23 cellular contexts compared by ENCODE assay signal in the genomic region with DNA sequence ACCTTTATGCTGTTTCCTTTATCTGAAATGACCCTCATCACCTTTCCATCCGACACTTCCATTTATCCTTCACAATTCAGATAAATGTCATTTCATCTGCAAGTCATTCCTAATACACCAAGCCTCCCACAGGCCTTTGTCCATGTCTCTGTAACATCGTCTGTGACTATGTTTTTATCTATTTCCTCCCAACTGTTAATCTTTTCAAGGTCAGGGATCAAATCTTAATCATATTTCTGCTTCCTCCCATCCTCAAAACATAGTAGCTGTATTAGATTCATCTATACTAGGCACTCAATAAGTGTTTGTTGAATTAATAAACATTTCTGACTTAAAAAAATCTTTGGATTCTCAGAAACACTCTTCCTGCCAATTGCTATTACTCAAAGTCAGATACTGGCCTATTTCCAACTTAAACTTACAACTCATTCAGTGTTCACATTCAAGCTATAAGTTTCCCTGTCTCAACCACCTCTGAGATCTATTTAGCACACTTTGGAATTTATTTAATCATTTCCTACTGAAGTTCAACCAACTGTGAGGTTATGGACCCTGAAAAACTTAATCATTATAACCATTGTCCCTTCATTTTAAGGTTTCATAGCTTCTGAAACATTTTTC.
DNase-seq lines count a peak whose midpoint lies in the region; ATAC-seq and TF ChIP-seq lines count a peak whose summit lies in the region.
"Had no signal": no experiment of that assay in that cellular context is flagged by ENCODE, and none has a peak within 500 bp of the region (broad histone marks: within the 10 kb centered on the region; RNA-seq: fewer than 3 reads in every experiment).

No MANE protein-coding gene starts in this region.

- H4K20me1 ChIP-seq in fibroblast of lung (ENCODE audit: control insufficient read depth, extremely low read depth, insufficient read depth, low read length) (no peaks in the 10 kb centered on the region), osteoblast (ENCODE audit: insufficient read depth, low read length) (no peaks in the 10 kb centered on the region)

- H3K4me3 Mint-ChIP-seq in CD8-positive, alpha-beta memory T cell, result no peak overlapping the region
- H3K4me3 Mint-ChIP-seq: activated naive CD8-positive, alpha-beta T cell treated with anti-CD3 and anti-CD28 coated beads for 36 hours; central memory CD8-positive, alpha-beta T cell; effector memory CD8-positive, alpha-beta T cell; T-helper 2 cell treated with Interferon-gamma antibody and Interleukin-4, amounts not matched to agents 5 μg/mL and 100 μg/mL, for 36 hours had no signal

- H3K9me3 ChIP-seq in adipocyte (ENCODE audit: control insufficient read depth, low read length) (no peaks in the 10 kb centered on the region), fibroblast of lung (ENCODE audit: control insufficient read depth, insufficient read depth, low read depth, low read length) (no peaks in the 10 kb centered on the region), osteoblast (ENCODE audit: low read depth, low read length) (no peaks in the 10 kb centered on the region)
- no peaks in the 10 kb centered on the region for H3K9me3 ChIP-seq in CD8-positive, alpha-beta memory T cell (ENCODE audit: low read length)
- H3K9me3 ChIP-seq: stomach, upper lobe of right lung had no signal

- no peaks in the 10 kb centered on the region for H3K36me3 ChIP-seq in adipocyte (ENCODE audit: control insufficient read depth, insufficient read depth, low read length, severe bottlenecking)
- H3K36me3 ChIP-seq in fibroblast of lung (ENCODE audit: control insufficient read depth, insufficient read depth, low read length), result no peaks in the 10 kb centered on the region
- no peaks in the 10 kb centered on the region for H3K36me3 ChIP-seq in osteoblast (ENCODE audit: insufficient read depth, low read length)
- H3K36me3 ChIP-seq in CD8-positive, alpha-beta memory T cell (ENCODE audit: insufficient read depth, low read length), result no peaks in the 10 kb centered on the region
- H3K36me3 ChIP-seq: stomach, upper lobe of right lung had no signal

- H3K27me3 ChIP-seq in adipocyte (replicated peaks; ENCODE audit: control insufficient read depth, insufficient read depth, low read length) (no peaks in the 10 kb centered on the region), fibroblast of lung (ENCODE audit: control insufficient read depth, insufficient read depth, low read length) (no peaks in the 10 kb centered on the region), osteoblast (ENCODE audit: insufficient read depth, low read length) (no peaks in the 10 kb centered on the region)
- no peaks in the 10 kb centered on the region for H3K27me3 ChIP-seq in CD8-positive, alpha-beta memory T cell (ENCODE audit: insufficient read depth, low read length, poor library complexity, severe bottlenecking)
- H3K27me3 ChIP-seq: stomach, upper lobe of right lung had no signal

- no peak for ATAC-seq in GM21529 (IDR thresholded peaks at IDR 0.05; ENCODE audit: unreplicated experiment)
- no peak for ATAC-seq in GM19351 (IDR thresholded peaks at IDR 0.05; ENCODE audit: unreplicated experiment)
- ATAC-seq: effector memory CD8-positive, alpha-beta T cell; HepG2; sciatic nerve; upper lobe of right lung had no signal

- H3K9ac ChIP-seq in adipocyte (ENCODE audit: low read length) (no peak overlapping the region), fibroblast of lung (ENCODE audit: insufficient read depth, low read length) (no peak overlapping the region)

- POLR2A ChIA-PET in CD8-positive, alpha-beta memory T cell (lab: Charles Lee), result no interaction called here

- H3K27me3 Mint-ChIP-seq in CD8-positive, alpha-beta memory T cell, result no peaks in the 10 kb centered on the region
- H3K27me3 Mint-ChIP-seq: activated naive CD8-positive, alpha-beta T cell treated with anti-CD3 and anti-CD28 coated beads for 36 hours; central memory CD8-positive, alpha-beta T cell; effector memory CD8-positive, alpha-beta T cell had no signal

- H3K4me3 ChIP-seq in adipocyte (ENCODE audit: low read length), result no peak overlapping the region
- H3K4me3 ChIP-seq in fibroblast of lung (replicated peaks in 1 of 4; ENCODE audit: control extremely low read depth in 1 of 4, insufficient read depth in 1 of 4, low read depth in 3 of 4, low read length in 4 of 4), result no peak overlapping the region
- no peak overlapping the region for H3K4me3 ChIP-seq in osteoblast (ENCODE audit: insufficient read depth, low read length)
- H3K4me3 ChIP-seq in CD8-positive, alpha-beta memory T cell (ENCODE audit: low read length), result no peak overlapping the region
- H3K4me3 ChIP-seq: stomach, upper lobe of right lung had no signal

- TF ChIP-seq CTCF in fibroblast of lung (conservative IDR thresholded peaks at IDR 0.05 in 1 of 2, IDR thresholded peaks at IDR 0.05 in 1 of 2; ENCODE audit: low read depth in 1 of 2, low read length in 2 of 2) (no peak), osteoblast (IDR thresholded peaks at IDR 0.05; ENCODE audit: extremely low read depth, low read depth, low read length) (no peak)

- CTCF ChIA-PET in CD8-positive, alpha-beta memory T cell (lab: Charles Lee), result no interaction called here

- H2AFZ ChIP-seq in fibroblast of lung (ENCODE audit: low read length) (no peak overlapping the region), osteoblast (ENCODE audit: low read length) (no peak overlapping the region)

- no peaks in the 10 kb centered on the region for H3K36me3 Mint-ChIP-seq in CD8-positive, alpha-beta memory T cell
- H3K36me3 Mint-ChIP-seq: activated naive CD8-positive, alpha-beta T cell treated with anti-CD3 and anti-CD28 coated beads for 36 hours had no signal

- H3K4me1 Mint-ChIP-seq in CD8-positive, alpha-beta memory T cell, result no peaks in the 10 kb centered on the region
- H3K4me1 Mint-ChIP-seq: activated naive CD8-positive, alpha-beta T cell treated with anti-CD3 and anti-CD28 coated beads for 36 hours; central memory CD8-positive, alpha-beta T cell had no signal

- no peak overlapping the region for H3K4me2 ChIP-seq in fibroblast of lung (ENCODE audit: extremely low read depth, insufficient read depth, low read length)
- H3K4me2 ChIP-seq in osteoblast (ENCODE audit: insufficient read depth, low read length), result no peak overlapping the region

- H3K79me2 ChIP-seq in fibroblast of lung (ENCODE audit: control insufficient read depth, insufficient read depth, low read length) (no peaks in the 10 kb centered on the region), osteoblast (ENCODE audit: insufficient read depth, low read length) (no peaks in the 10 kb centered on the region)

- no peak overlapping the region for H3K27ac ChIP-seq in fibroblast of lung (ENCODE audit: insufficient read depth, low read length)
- no peak overlapping the region for H3K27ac ChIP-seq in osteoblast (ENCODE audit: low read depth, low read length)
- H3K27ac ChIP-seq in CD8-positive, alpha-beta memory T cell (ENCODE audit: low read depth, low read length), result no peak overlapping the region
- H3K27ac ChIP-seq: stomach, upper lobe of right lung had no signal

- no peak overlapping the region for H3K27ac Mint-ChIP-seq in CD8-positive, alpha-beta memory T cell
- H3K27ac Mint-ChIP-seq: activated naive CD8-positive, alpha-beta T cell treated with anti-CD3 and anti-CD28 coated beads for 36 hours; effector memory CD8-positive, alpha-beta T cell; T-helper 2 cell treated with Interferon-gamma antibody and Interleukin-4, amounts not matched to agents 5 μg/mL and 100 μg/mL, for 36 hours had no signal

- intact Hi-C loops in cardiac septum (cut with DNase I), result no loop called here

- DNase-seq in HCEC 1CT (peak; percentile 5), adipocyte (ENCODE audit: low read depth) (peak; percentile 65), fibroblast of lung (ENCODE audit: low read depth in 2 of 2) (peak; percentile 46 to 62), osteoblast (ENCODE audit: insufficient read length, low spot score, missing footprints) (peak; percentile 21), cardiac septum (ENCODE audit: low spot score) (no peak)
- no peak for DNase-seq in CD8-positive, alpha-beta memory T cell
- DNase-seq: activated CD4-positive, CD25-positive, alpha-beta regulatory T cell; activated CD8-positive, alpha-beta memory T cell treated with anti-CD3 and anti-CD28 coated beads for 24 hours; activated naive CD8-positive, alpha-beta T cell treated with anti-CD3 and anti-CD28 coated beads for 36 hours; effector memory CD8-positive, alpha-beta T cell; GOT3; NCI-H1930; NCI-H510A treated with DMSO at 0.1 percent for 48 hours; occipital lobe; SHP77 treated with DMSO at 0.1 percent for 48 hours; stomach; upper lobe of right lung had no signal

- H3K4me1 ChIP-seq in adipocyte (ENCODE audit: control insufficient read depth, insufficient read depth, low read length), result no peaks in the 10 kb centered on the region
- H3K4me1 ChIP-seq in fibroblast of lung (ENCODE audit: control insufficient read depth, extremely low read depth, insufficient read depth, low read length), result no peaks in the 10 kb centered on the region
- no peaks in the 10 kb centered on the region for H3K4me1 ChIP-seq in osteoblast (ENCODE audit: insufficient read depth, low read length)
- no peaks in the 10 kb centered on the region for H3K4me1 ChIP-seq in CD8-positive, alpha-beta memory T cell (ENCODE audit: insufficient read depth, low read length)
- H3K4me1 ChIP-seq: stomach, upper lobe of right lung had no signal

- peaks cover 0 to 4% (median 0%) of the 10 kb centered on the region in 5 donors for H3K9me3 Mint-ChIP-seq in CD8-positive, alpha-beta memory T cell
- H3K9me3 Mint-ChIP-seq: activated naive CD8-positive, alpha-beta T cell treated with anti-CD3 and anti-CD28 coated beads for 36 hours; central memory CD8-positive, alpha-beta T cell; T-helper 2 cell treated with Interferon-gamma antibody and Interleukin-4, amounts not matched to agents 5 μg/mL and 100 μg/mL, for 36 hours had no signal

Comparison
In these comparisons a context has a peak if more than half of its experiments do, and no peak if none do; other contexts are left out.
1. DNase-seq: peak in HCEC 1CT (single experiment), adipocyte (single experiment), fibroblast of lung (2 of 2) and osteoblast (single experiment); none in CD8-positive, alpha-beta memory T cell (0 of 5) and cardiac septum (single experiment).